ENCODE assay signal across 27 cellular contexts in genomic region chr1:208559597-208559996, GRCh38.
"Had no signal": no experiment of that assay in that cellular context is flagged by ENCODE, and none has a peak within 500 bp of the region (broad histone marks: within the 10 kb centered on the region; RNA-seq: fewer than 3 reads in every experiment).

No MANE protein-coding gene starts in this region.

- H3K27ac Mint-ChIP-seq: T-helper 1 cell treated with Interleukin-12 subunit alpha and Interleukin-12 subunit beta and Interleukin-4 antibody, amounts not matched to agents 30 μg/mL and 1 μg/mL, for 36 hours had no signal

- H3K27me3 ChIP-seq: MG63, SJCRH30 had no signal

- H3K4me3 Mint-ChIP-seq: T-helper 1 cell treated with Interleukin-12 subunit alpha and Interleukin-12 subunit beta and Interleukin-4 antibody, amounts not matched to agents 30 μg/mL and 1 μg/mL, for 36 hours had no signal

- H3K4me3 ChIP-seq: MG63, PC-9, SJCRH30 had no signal

- H3K9me3 Mint-ChIP-seq: T-helper 1 cell treated with Interleukin-12 subunit alpha and Interleukin-12 subunit beta and Interleukin-4 antibody, amounts not matched to agents 30 μg/mL and 1 μg/mL, for 36 hours had no signal

- DNase-seq: Kasumi-1, KG1, MG63, NCI-H1092, NCI-H1105, NCI-H1417 treated with DMSO at 0.1 percent for 48 hours, NCI-H1436 treated with DMSO at 0.1 percent for 48 hours, NCI-H1694 treated with DMSO at 0.1 percent for 48 hours, NCI-H187 treated with DMSO at 0.1 percent for 48 hours, NCI-H2029, NCI-H2081, NCI-H2171 treated with DMSO at 0.1 percent for 48 hours, NCI-H2227 treated with DMSO at 0.1 percent for 48 hours, NCI-H345, NCI-H446, NCI-H524 treated with DMSO at 0.1 percent for 48 hours, NCI-H526 treated with DMSO at 0.1 percent for 48 hours, NCI-H774, PC-9, SHP77, SIG-M5, SJCRH30, SK-N-SH, SW 1271, T-helper 1 cell, T-helper 2 cell had no signal

- H3K36me3 ChIP-seq: MG63, SJCRH30 had no signal
